11 cellular contexts compared by ENCODE assay signal in genomic region chr16:3971261-3971660, GRCh38.
DNase-seq lines count a peak whose midpoint lies in the region; ATAC-seq, FAIRE-seq and TF ChIP-seq lines count a peak whose summit lies in the region.
"Had no signal": no experiment of that assay in that cellular context is flagged by ENCODE, and none has a peak within 500 bp of the region (broad histone marks: within the 10 kb centered on the region; RNA-seq: fewer than 3 reads in every experiment).

No MANE protein-coding gene starts in this region.

- no peak overlapping the region for H3K4ac ChIP-seq in trophoblast cell (ENCODE audit: low read depth, low read length)

- WGBS in trophoblast cell (ENCODE audit: extremely low coverage, insufficient coverage, insufficient read length) = no CpG with 5 or more reads among the region's 9 CpGs

- no peak for TF ChIP-seq CTCF in GM10248 (IDR thresholded peaks at IDR 0.05; ENCODE audit: control extremely low read depth, extremely low read depth, low read depth, missing control alignments)
- TF ChIP-seq CTCF in cardiac fibroblast (IDR thresholded peaks at IDR 0.05; ENCODE audit: low read depth, low read length) = no peak

- no peak overlapping the region for H3K9ac ChIP-seq in trophoblast cell (ENCODE audit: low read length)

- H3K9me3 Mint-ChIP-seq in CD8-positive, alpha-beta memory T cell = peaks cover 0 to 2% (median 0%) of the 10 kb centered on the region in 5 donors
- H3K9me3 Mint-ChIP-seq: activated B cell treated with CpG ODN at 0.5 μM for 24 hours had no signal

- no peaks in the 10 kb centered on the region for H3K79me1 ChIP-seq in trophoblast cell (ENCODE audit: low read length)

- no peak overlapping the region for H2AFZ ChIP-seq in trophoblast cell (ENCODE audit: insufficient read depth, low read length, poor library complexity)

- no peak overlapping the region for H3K27ac ChIP-seq in trophoblast cell (ENCODE audit: low read depth, low read length)
- H3K27ac ChIP-seq in CD8-positive, alpha-beta memory T cell (ENCODE audit: low read depth, low read length) = no peak overlapping the region
- H3K27ac ChIP-seq: right lobe of liver had no signal

- no peak overlapping the region for H3K23ac ChIP-seq in trophoblast cell (ENCODE audit: low read length)

- ATAC-seq in HG03460 (IDR thresholded peaks at IDR 0.05; ENCODE audit: unreplicated experiment) = no peak
- ATAC-seq: Panc1, right lobe of liver had no signal

- no peak overlapping the region for H3K14ac ChIP-seq in trophoblast cell (ENCODE audit: low read length)

- no peak overlapping the region for H2BK120ac ChIP-seq in trophoblast cell (ENCODE audit: insufficient read depth, low read length, poor library complexity)

- no peak overlapping the region for H4K91ac ChIP-seq in trophoblast cell (ENCODE audit: low read depth, low read length)

- CTCF ChIA-PET in GM10248 (lab: Yijun Ruan, JAX) = interaction anchor here (1.3 to 1.5 kb wide), 2 partner anchors 32 to 431 kb away, joined by 3 to 4 read pairs; no protein-coding TSS in a partner anchor
- CTCF ChIA-PET in CD8-positive, alpha-beta memory T cell (lab: Charles Lee) = no interaction called here

- peak; percentile 92 for FAIRE-seq in HTR-8/SVneo (lab: Jason Lieb, UNC)

- H4K8ac ChIP-seq in trophoblast cell (ENCODE audit: low read depth, low read length) = no peak overlapping the region

- H3K4me3 ChIP-seq in cardiac fibroblast (replicated peaks in 1 of 2; ENCODE audit: low read depth in 2 of 2, low read length in 2 of 2) (no peak overlapping the region), trophoblast cell (ENCODE audit: low read depth, low read length) (no peak overlapping the region)
- no peak overlapping the region for H3K4me3 ChIP-seq in CD8-positive, alpha-beta memory T cell (ENCODE audit: low read length)
- H3K4me3 ChIP-seq: right lobe of liver had no signal

- H2AK5ac ChIP-seq in trophoblast cell (ENCODE audit: low read length) = no peak overlapping the region

- H3K9me3 ChIP-seq in trophoblast cell (ENCODE audit: insufficient read depth, low read depth, low read length) = peaks cover under 1% of the 10 kb centered on the region
- no peaks in the 10 kb centered on the region for H3K9me3 ChIP-seq in CD8-positive, alpha-beta memory T cell (ENCODE audit: low read length)
- H3K9me3 ChIP-seq: right lobe of liver had no signal

- peaks cover 5% of the 10 kb centered on the region in 2 experiments for H3K36me3 ChIP-seq in trophoblast cell (ENCODE audit: control insufficient read depth in 1 of 2, insufficient read depth in 2 of 2, low read length in 2 of 2)
- H3K36me3 ChIP-seq in CD8-positive, alpha-beta memory T cell (ENCODE audit: insufficient read depth, low read length) = no peaks in the 10 kb centered on the region

- H2BK12ac ChIP-seq in trophoblast cell (ENCODE audit: low read length) = no peak overlapping the region

- H3K27me3 Mint-ChIP-seq in CD8-positive, alpha-beta memory T cell = peaks cover 0 to 1% of the 10 kb centered on the region in 2 donors
- H3K27me3 Mint-ChIP-seq: activated B cell treated with CpG ODN at 0.5 μM for 24 hours had no signal

- H3K27me3 ChIP-seq in trophoblast cell (ENCODE audit: insufficient read depth, low read length) = no peaks in the 10 kb centered on the region
- H3K27me3 ChIP-seq in CD8-positive, alpha-beta memory T cell (ENCODE audit: insufficient read depth, low read length, poor library complexity, severe bottlenecking) = no peaks in the 10 kb centered on the region
- H3K27me3 ChIP-seq: right lobe of liver had no signal

- H4K12ac ChIP-seq in trophoblast cell (ENCODE audit: low read depth, low read length) = no peak overlapping the region

- H3K36me3 Mint-ChIP-seq in CD8-positive, alpha-beta memory T cell = peaks cover 0 to 16% (median 5%) of the 10 kb centered on the region in 3 donors

- no peak overlapping the region for H3K4me2 ChIP-seq in trophoblast cell (ENCODE audit: low read length)

- H3K4me1 Mint-ChIP-seq in CD8-positive, alpha-beta memory T cell = no peaks in the 10 kb centered on the region
- H3K4me1 Mint-ChIP-seq: activated B cell treated with CpG ODN at 0.5 μM for 24 hours had no signal

- no peak overlapping the region for H3K4me3 Mint-ChIP-seq in CD8-positive, alpha-beta memory T cell
- H3K4me3 Mint-ChIP-seq: activated B cell treated with CpG ODN at 0.5 μM for 24 hours had no signal

- peak overlapping the region in 2 of 8 donors; percentile 57 to 66 for H3K27ac Mint-ChIP-seq in CD8-positive, alpha-beta memory T cell
- H3K27ac Mint-ChIP-seq: activated B cell treated with CpG ODN at 0.5 μM for 24 hours had no signal

- POLR2A ChIA-PET in GM10248 (lab: Yijun Ruan, JAX) = interaction anchor here (0.7 kb wide), 1 partner anchor 667 kb away, joined by 3 read pairs; no protein-coding TSS in a partner anchor
- POLR2A ChIA-PET in CD8-positive, alpha-beta memory T cell (lab: Charles Lee) = no interaction called here

- no peak overlapping the region for H2BK5ac ChIP-seq in trophoblast cell (ENCODE audit: low read depth, low read length, poor library complexity)

- DNase-seq in GM10248 (ENCODE audit: extremely low spot score) = peak; percentile 67
- DNase-seq in HTR-8/SVneo (ENCODE audit: insufficient read length, low spot score) = peak; percentile 68
- DNase-seq in cardiac fibroblast (ENCODE audit: low read depth in 2 of 2) = peak; percentile 68 to 93
- peak; percentile 77 to 88 for DNase-seq in trophoblast cell
- no peak for DNase-seq in CD8-positive, alpha-beta memory T cell
- DNase-seq in iPS-NIHi11 (ENCODE audit: low spot score) = no peak
- DNase-seq: activated B cell treated with CpG ODN at 0.5 μM for 24 hours, NCI-H2171 treated with DMSO at 0.1 percent for 48 hours, right lobe of liver had no signal

- H3K79me2 ChIP-seq in trophoblast cell (ENCODE audit: control insufficient read depth, insufficient read depth, low read length, poor library complexity) = no peaks in the 10 kb centered on the region

- no peaks in the 10 kb centered on the region for H3K4me1 ChIP-seq in trophoblast cell (ENCODE audit: control insufficient read depth in 1 of 2, insufficient read depth in 2 of 2, low read length in 2 of 2)
- no peaks in the 10 kb centered on the region for H3K4me1 ChIP-seq in CD8-positive, alpha-beta memory T cell (ENCODE audit: insufficient read depth, low read length)
- H3K4me1 ChIP-seq: right lobe of liver had no signal

- H3K18ac ChIP-seq in trophoblast cell (ENCODE audit: low read length) = no peak overlapping the region

Comparison
In these comparisons a context has a peak if more than half of its experiments do, and no peak if none do; other contexts are left out.
1. DNase-seq: peak in GM10248 (single experiment), HTR-8/SVneo (single experiment), cardiac fibroblast (2 of 2) and trophoblast cell (2 of 2); none in CD8-positive, alpha-beta memory T cell (0 of 5) and iPS-NIHi11 (single experiment).